9 cellular contexts compared by ENCODE assay signal in the genomic region with DNA sequence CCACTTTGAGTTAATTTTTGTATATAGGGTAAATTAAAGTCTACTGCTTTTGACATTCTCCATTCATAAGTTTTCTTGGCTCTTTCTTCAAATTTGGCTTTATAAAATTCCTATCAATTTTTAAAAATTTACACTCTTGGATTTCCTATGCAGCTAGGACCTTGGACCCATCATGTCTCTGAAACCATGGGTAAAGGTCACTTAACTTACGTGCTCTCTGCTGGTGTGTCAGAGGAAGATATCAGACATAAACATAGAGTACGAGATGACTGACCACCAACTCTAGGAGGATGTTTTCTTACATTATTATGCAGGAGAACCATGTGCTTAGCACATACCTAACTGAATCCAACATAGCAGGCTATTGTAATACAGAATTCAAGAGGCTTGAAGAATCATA.
"Had no signal": no experiment of that assay in that cellular context is flagged by ENCODE, and none has a peak within 500 bp of the region (broad histone marks: within the 10 kb centered on the region; RNA-seq: fewer than 3 reads in every experiment).

No MANE protein-coding gene starts in this region.

- H3K27me3 Mint-ChIP-seq: IgD-negative memory B cell had no signal

- H3K4me3 Mint-ChIP-seq: GM23338, H9, HFFc6, IgD-negative memory B cell had no signal

- H3K4me1 Mint-ChIP-seq: GM23338, H9 had no signal

- H3K27ac Mint-ChIP-seq: GM23338, H9, HFFc6, IgD-negative memory B cell had no signal

- H3K36me3 Mint-ChIP-seq: IgD-negative memory B cell had no signal

- H3K4me3 ChIP-seq: GM23338 had no signal

- H3K9me3 Mint-ChIP-seq: GM23338 had no signal

- DNase-seq: H9, HFFc6, KBM-7 had no signal

- ATAC-seq: GM23338, HCT116 had no signal

- FAIRE-seq: H1, H54, HTR-8/SVneo had no signal
